1 cellular context compared by ENCODE assay signal in genomic region chr12:56687225-56688128, GRCh38.
TF ChIP-seq lines count a peak whose summit lies in the region.

No MANE protein-coding gene starts in this region.

TF ChIP-seq in liver, 16 proteins besides CTCF, POLR2A, EP300 and RAD21 (continued from another document):
- peak; percentile 46 for TF ChIP-seq MAX (IDR thresholded peaks at IDR 0.05)
